Comparison of ENCODE assay signal across 2 cellular contexts in genomic region chr16:24853169-24853824, GRCh38.
TF ChIP-seq lines count a peak whose summit lies in the region.

No MANE protein-coding gene starts in this region.

TF ChIP-seq in A549, 52 proteins besides CTCF, POLR2A, EP300 and RAD21 (continues in another document):
- TF ChIP-seq GATA3 (IDR thresholded peaks at IDR 0.05; ENCODE audit: borderline replicate concordance) (no peak), ZFP36 (IDR thresholded peaks at IDR 0.05; ENCODE audit: borderline replicate concordance, partially characterized antibody) (peak; percentile 2), EHF (CRISPR knock-in tag; IDR thresholded peaks at IDR 0.05) (no peak), HOXB13 (CRISPR knock-in tag; IDR thresholded peaks at IDR 0.05; ENCODE audit: low read depth) (no peak), E2F6 (IDR thresholded peaks at IDR 0.05; ENCODE audit: borderline replicate concordance, low read depth) (peak; percentile 83), HEYL (CRISPR knock-in tag; IDR thresholded peaks at IDR 0.05) (no peak), MAZ (IDR thresholded peaks at IDR 0.05; ENCODE audit: borderline replicate concordance, low read depth, low read length) (no peak), EHMT2 (IDR thresholded peaks at IDR 0.05; ENCODE audit: low read depth) (no peak), MAFK (IDR thresholded peaks at IDR 0.05; ENCODE audit: partially characterized antibody) (no peak), CHD4 (IDR thresholded peaks at IDR 0.05; ENCODE audit: borderline replicate concordance) (peak; percentile 24; the same call in 1 of the 2 replicates), KDM1A (IDR thresholded peaks at IDR 0.05; ENCODE audit: low read depth) (no peak; the same call in 1 of the 2 replicates), HOXA7 (CRISPR knock-in tag; IDR thresholded peaks at IDR 0.05) (no peak), ZNF302 (CRISPR knock-in tag; IDR thresholded peaks at IDR 0.05) (no peak), FOSL2 (IDR thresholded peaks at IDR 0.05) (no peak), FOSL2 (CRISPR knock-in tag; IDR thresholded peaks at IDR 0.05) (peak; percentile 60), RARB (CRISPR knock-in tag; IDR thresholded peaks at IDR 0.05) (no peak), ELK1 (IDR thresholded peaks at IDR 0.05; ENCODE audit: low read depth, low read length) (no peak), KDM5A (IDR thresholded peaks at IDR 0.05) (no peak), SMC3 (IDR thresholded peaks at IDR 0.05) (no peak), NPAS2 (CRISPR knock-in tag; IDR thresholded peaks at IDR 0.05; ENCODE audit: borderline replicate concordance) (no peak), ESRRA (IDR thresholded peaks at IDR 0.05; ENCODE audit: borderline replicate concordance, low read length) (no peak), MYC (IDR thresholded peaks at IDR 0.05; ENCODE audit: borderline replicate concordance, low read length) (no peak), CBX2 (IDR thresholded peaks at IDR 0.05; ENCODE audit: borderline replicate concordance, low read depth) (no peak), JUN (IDR thresholded peaks at IDR 0.05) (no peak), CEBPB (IDR thresholded peaks at IDR 0.05) (no peak), POLR2AphosphoS2 (conservative IDR thresholded peaks at IDR 0.05; ENCODE audit: low read length) (no peak), HOXB5 (CRISPR knock-in tag; IDR thresholded peaks at IDR 0.05) (no peak), JUNB (IDR thresholded peaks at IDR 0.05) (no peak)
- TF ChIP-seq, protein P1, sequence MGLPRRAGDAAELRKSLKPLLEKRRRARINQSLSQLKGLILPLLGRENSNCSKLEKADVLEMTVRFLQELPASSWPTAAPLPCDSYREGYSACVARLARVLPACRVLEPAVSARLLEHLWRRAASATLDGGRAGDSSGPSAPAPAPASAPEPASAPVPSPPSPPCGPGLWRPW (IDR thresholded peaks at IDR 0.05), result no peak
- TF ChIP-seq, protein P2, sequence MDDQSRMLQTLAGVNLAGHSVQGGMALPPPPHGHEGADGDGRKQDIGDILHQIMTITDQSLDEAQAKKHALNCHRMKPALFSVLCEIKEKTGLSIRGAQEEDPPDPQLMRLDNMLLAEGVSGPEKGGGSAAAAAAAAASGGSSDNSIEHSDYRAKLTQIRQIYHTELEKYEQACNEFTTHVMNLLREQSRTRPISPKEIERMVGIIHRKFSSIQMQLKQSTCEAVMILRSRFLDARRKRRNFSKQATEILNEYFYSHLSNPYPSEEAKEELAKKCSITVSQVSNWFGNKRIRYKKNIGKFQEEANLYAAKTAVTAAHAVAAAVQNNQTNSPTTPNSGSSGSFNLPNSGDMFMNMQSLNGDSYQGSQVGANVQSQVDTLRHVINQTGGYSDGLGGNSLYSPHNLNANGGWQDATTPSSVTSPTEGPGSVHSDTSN (IDR thresholded peaks at IDR 0.05), result no peak
- TF ChIP-seq, protein P3, sequence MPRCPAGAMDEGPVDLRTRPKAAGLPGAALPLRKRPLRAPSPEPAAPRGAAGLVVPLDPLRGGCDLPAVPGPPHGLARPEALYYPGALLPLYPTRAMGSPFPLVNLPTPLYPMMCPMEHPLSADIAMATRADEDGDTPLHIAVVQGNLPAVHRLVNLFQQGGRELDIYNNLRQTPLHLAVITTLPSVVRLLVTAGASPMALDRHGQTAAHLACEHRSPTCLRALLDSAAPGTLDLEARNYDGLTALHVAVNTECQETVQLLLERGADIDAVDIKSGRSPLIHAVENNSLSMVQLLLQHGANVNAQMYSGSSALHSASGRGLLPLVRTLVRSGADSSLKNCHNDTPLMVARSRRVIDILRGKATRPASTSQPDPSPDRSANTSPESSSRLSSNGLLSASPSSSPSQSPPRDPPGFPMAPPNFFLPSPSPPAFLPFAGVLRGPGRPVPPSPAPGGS (IDR thresholded peaks at IDR 0.05), result no peak
- TF ChIP-seq, protein P4, sequence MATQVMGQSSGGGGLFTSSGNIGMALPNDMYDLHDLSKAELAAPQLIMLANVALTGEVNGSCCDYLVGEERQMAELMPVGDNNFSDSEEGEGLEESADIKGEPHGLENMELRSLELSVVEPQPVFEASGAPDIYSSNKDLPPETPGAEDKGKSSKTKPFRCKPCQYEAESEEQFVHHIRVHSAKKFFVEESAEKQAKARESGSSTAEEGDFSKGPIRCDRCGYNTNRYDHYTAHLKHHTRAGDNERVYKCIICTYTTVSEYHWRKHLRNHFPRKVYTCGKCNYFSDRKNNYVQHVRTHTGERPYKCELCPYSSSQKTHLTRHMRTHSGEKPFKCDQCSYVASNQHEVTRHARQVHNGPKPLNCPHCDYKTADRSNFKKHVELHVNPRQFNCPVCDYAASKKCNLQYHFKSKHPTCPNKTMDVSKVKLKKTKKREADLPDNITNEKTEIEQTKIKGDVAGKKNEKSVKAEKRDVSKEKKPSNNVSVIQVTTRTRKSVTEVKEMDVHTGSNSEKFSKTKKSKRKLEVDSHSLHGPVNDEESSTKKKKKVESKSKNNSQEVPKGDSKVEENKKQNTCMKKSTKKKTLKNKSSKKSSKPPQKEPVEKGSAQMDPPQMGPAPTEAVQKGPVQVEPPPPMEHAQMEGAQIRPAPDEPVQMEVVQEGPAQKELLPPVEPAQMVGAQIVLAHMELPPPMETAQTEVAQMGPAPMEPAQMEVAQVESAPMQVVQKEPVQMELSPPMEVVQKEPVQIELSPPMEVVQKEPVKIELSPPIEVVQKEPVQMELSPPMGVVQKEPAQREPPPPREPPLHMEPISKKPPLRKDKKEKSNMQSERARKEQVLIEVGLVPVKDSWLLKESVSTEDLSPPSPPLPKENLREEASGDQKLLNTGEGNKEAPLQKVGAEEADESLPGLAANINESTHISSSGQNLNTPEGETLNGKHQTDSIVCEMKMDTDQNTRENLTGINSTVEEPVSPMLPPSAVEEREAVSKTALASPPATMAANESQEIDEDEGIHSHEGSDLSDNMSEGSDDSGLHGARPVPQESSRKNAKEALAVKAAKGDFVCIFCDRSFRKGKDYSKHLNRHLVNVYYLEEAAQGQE (IDR thresholded peaks at IDR 0.05), result no peak

TF ChIP-seq in K562, 482 proteins besides CTCF, POLR2A, EP300 and RAD21 (continued from another document):
- TF ChIP-seq ZNF586 (CRISPR knock-in tag; conservative IDR thresholded peaks at IDR 0.05), result no peak
- peak; percentile 76 for TF ChIP-seq RBM25 (IDR thresholded peaks at IDR 0.05; ENCODE audit: low read depth, low read length, severe bottlenecking)
- TF ChIP-seq PTBP1 (IDR thresholded peaks at IDR 0.05; ENCODE audit: low read depth, low read length), result 0 out of 2 replicates have a peak, but pooled peaks have one; percentile 18
- no peak for TF ChIP-seq ZNF316 (IDR thresholded peaks at IDR 0.05)
- peak; percentile 99 for TF ChIP-seq ZKSCAN8 (CRISPR knock-in tag; IDR thresholded peaks at IDR 0.05)
- TF ChIP-seq RCOR1 (IDR thresholded peaks at IDR 0.05; ENCODE audit: borderline replicate concordance in 1 of 2, low read depth in 2 of 2, low read length in 2 of 2), result peak in 1 of 2 experiments; percentile 30; a peak in 1 of 4 replicates
- TF ChIP-seq ADNP (tag; IDR thresholded peaks at IDR 0.05), result peak; percentile 45; the same call in 1 of the 2 replicates
